21 cellular contexts compared by ENCODE assay signal in genomic region chr17:27513849-27514248, GRCh38. TPM values are rescaled to one million over a fixed set of nuclear protein-coding genes. Genes with fewer than 3 reads are reported as not detected.
DNase-seq lines count a peak whose midpoint lies in the region; TF ChIP-seq lines count a peak whose summit lies in the region.
"Had no signal": no experiment of that assay in that cellular context is flagged by ENCODE, and none has a peak within 500 bp of the region (broad histone marks: within the 10 kb centered on the region; RNA-seq: fewer than 3 reads in every experiment).

No MANE protein-coding gene starts in this region.

- peak overlapping the region in 4 of 5 experiments; percentile 75 to 85 (median 82) for H3K27ac Mint-ChIP-seq in brain
- H3K27ac Mint-ChIP-seq: activated naive CD4-positive, alpha-beta T cell treated with anti-CD3 and anti-CD28 coated beads, Interleukin-2, amount 50 U/mL, for 72 hours had no signal

- peak overlapping the region in 3 of 5 experiments; percentile 28 to 64 (median 37) for H3K4me3 Mint-ChIP-seq in brain
- H3K4me3 Mint-ChIP-seq: activated T-cell treated with anti-CD3 and anti-CD28 coated beads, Interleukin-2, amount 50 U/mL, for 4 hours had no signal

- no peaks in the 10 kb centered on the region for H3K27me3 ChIP-seq in layer of hippocampus (ENCODE audit: control insufficient read depth, insufficient read depth, low read length)
- H3K27me3 ChIP-seq: BLaER1, cardiac muscle cell, neutrophil, tibial artery had no signal

- no peaks in the 10 kb centered on the region for H3K36me3 Mint-ChIP-seq in brain

- CTCF ChIA-PET in GM10248 (lab: Yijun Ruan, JAX) = interaction anchor here (1.0 to 4.1 kb wide), 4 partner anchors 8 to 27 kb away, joined by 3 to 24 read pairs (median 3); no protein-coding TSS in a partner anchor

- H3K27ac ChIP-seq in layer of hippocampus (ENCODE audit: low read depth, low read length) = peak overlapping the region; percentile 91
- H3K27ac ChIP-seq: BLaER1, cardiac muscle cell, neutrophil, tibial artery, VCaP had no signal

- peaks cover 3% of the 10 kb centered on the region for H3K27me3 Mint-ChIP-seq in brain

- peaks cover 0 to 2% (median 0%) of the 10 kb centered on the region in 5 experiments for H3K9me3 Mint-ChIP-seq in brain
- H3K9me3 Mint-ChIP-seq: activated naive CD4-positive, alpha-beta T cell treated with anti-CD3 and anti-CD28 coated beads, Interleukin-2, amount 50 U/mL, for 72 hours; activated T-cell treated with anti-CD3 and anti-CD28 coated beads, Interleukin-2, amount 50 U/mL, for 4 hours had no signal

- POLR2A ChIA-PET in GM10248 (lab: Yijun Ruan, JAX) = no interaction called here

- peaks cover 85% of the 10 kb centered on the region for H3K4me1 Mint-ChIP-seq in brain

- DNase-seq in NCI-H82 (lab: John Stamatoyannopoulos, UW) = peak; percentile 49
- no peak for DNase-seq in NCI-H82 treated with DMSO at 0.1 percent for 48 hours (lab: John Stamatoyannopoulos, UW; ENCODE audit: unreplicated experiment)
- peak; percentile 90 for DNase-seq in superior temporal gyrus (ENCODE audit: extremely low spot score)
- DNase-seq in GM10248 (ENCODE audit: extremely low spot score) = no peak
- DNase-seq in GOT3 (lab: John Stamatoyannopoulos, UW) = no peak
- DNase-seq in HT-29 (ENCODE audit: low spot score) = no peak
- DNase-seq: 8988T; activated CD4-positive, alpha-beta T cell treated with anti-CD3 and anti-CD28 coated beads, Interleukin-2, amount 50 U/mL, for 48 hours; activated T-cell treated with anti-CD3 and anti-CD28 coated beads, Interleukin-2, amount 50 U/mL, for 4 hours; DMS 273 treated with DMSO at 0.1 percent for 48 hours; GF-D8; NCI-H187; Right ventricle myocardium superior; tibial artery had no signal

- TF ChIP-seq CTCF in brain (conservative IDR thresholded peaks at IDR 0.05) (no peak), GM10248 (IDR thresholded peaks at IDR 0.05; ENCODE audit: control extremely low read depth, extremely low read depth, low read depth, missing control alignments) (no peak)

RNA-seq across cellular contexts. Expression of gene KSR1, which starts 57.6 kb away (rescaled TPM):
- 12.5 TPM for polyA plus RNA-seq in brain (ENCODE audit: insufficient read depth, low read depth, low replicate concordance)
- 4.5 and 7.8 TPM in 2 replicates for total RNA-seq in HT-29 (2014; rRNA removed; shearing (Covaris generic))

Comparison
In these comparisons a context has a peak if more than half of its experiments do, and no peak if none do; other contexts are left out.
1. DNase-seq: peak in NCI-H82 (single experiment) and superior temporal gyrus (single experiment); none in NCI-H82 treated with DMSO at 0.1 percent for 48 hours (single experiment), GM10248 (single experiment), GOT3 (single experiment) and HT-29 (single experiment).